ENCODE assay signal across 10 cellular contexts in the genomic region with DNA sequence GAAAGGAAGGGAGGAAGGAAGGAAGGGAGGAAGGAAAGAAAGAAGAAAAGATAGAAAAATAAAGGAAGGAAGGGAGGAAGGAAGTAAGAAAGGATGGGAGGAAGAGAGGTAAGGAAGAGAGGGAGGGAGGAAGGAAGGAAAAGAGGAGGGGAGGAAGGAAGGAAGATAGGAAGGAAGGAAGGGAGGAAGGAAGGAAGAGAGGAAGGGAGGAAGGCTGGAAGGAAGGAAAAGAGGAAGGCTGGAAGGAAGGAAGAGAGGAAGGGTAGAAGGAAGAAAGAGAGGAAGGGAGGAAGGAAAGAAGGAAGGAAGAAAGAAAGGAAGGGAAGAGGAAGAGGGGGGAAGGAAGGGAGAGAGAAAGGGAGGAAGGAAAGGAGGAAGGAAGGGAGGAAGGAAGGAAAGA. TPM values are rescaled to one million over a fixed set of nuclear protein-coding genes. Genes with fewer than 3 reads are reported as not detected.
"Had no signal": no experiment of that assay in that cellular context is flagged by ENCODE, and none has a peak within 500 bp of the region (broad histone marks: within the 10 kb centered on the region; RNA-seq: fewer than 3 reads in every experiment).

No MANE protein-coding gene starts in this region.

- H3K4me1 ChIP-seq: HAP-1 had no signal

- DNase-seq: GM23248, GOT3, H7, H9, HFFc6 had no signal

- H3K27ac Mint-ChIP-seq: GM23338, H9, HFFc6 had no signal

- H3K4me3 Mint-ChIP-seq: GM23338, H9, HFFc6 had no signal

- H3K4me3 ChIP-seq: GM23248, GM23338, HAP-1 had no signal

- H2AFZ ChIP-seq: GM23248, GM23338 had no signal

- H3K9me3 ChIP-seq: HAP-1 had no signal

- H3K4me1 Mint-ChIP-seq: H9 had no signal

- H3K27ac ChIP-seq: GM23248 had no signal

- ATAC-seq: GM23338, HCT116 had no signal

- H3K9ac ChIP-seq: GM23248 had no signal

- FAIRE-seq: H54 had no signal

- H3K36me3 ChIP-seq: HAP-1 had no signal

- H3K4me2 ChIP-seq: GM23338 had no signal

RNA-seq across cellular contexts. Expression of a gene that starts 12.8 kb away (rescaled TPM):
- total RNA-seq: GM23248, H4, HFFc6 had no signal
- polyA plus RNA-seq: GM23248 had no signal
